ENCODE assay signal across 8 cellular contexts in the genomic region with DNA sequence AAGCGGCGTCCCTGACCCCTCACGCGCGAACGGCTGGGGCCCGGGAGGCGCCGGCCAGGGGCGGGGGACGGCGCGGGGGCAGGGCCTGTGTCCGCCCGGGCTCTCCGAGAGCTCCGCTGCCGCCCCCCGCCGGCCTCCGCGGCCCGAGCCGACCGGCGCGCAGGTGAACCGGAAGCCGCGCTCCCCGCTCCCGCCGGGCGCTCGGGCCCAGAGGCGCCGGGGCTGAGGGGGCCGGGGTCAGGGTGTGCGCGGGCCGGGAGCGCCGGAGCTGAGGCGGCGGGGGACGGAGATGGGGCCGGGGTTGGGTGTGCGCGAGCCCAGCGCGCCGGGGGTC. TPM values are rescaled to one million over a fixed set of nuclear protein-coding genes. Genes with fewer than 3 reads are reported as not detected.
A peak's percentile ranks its signal among the peaks of the same experiment; 100 is the strongest.
DNase-seq lines count a peak whose midpoint lies in the region; ATAC-seq, FAIRE-seq and TF ChIP-seq lines count a peak whose summit lies in the region.

No MANE protein-coding gene starts in this region.

- H3K27me3 Mint-ChIP-seq in mesothelial cell of epicardium (ENCODE audit: low read depth), result peaks cover 12% of the 10 kb centered on the region
- no peaks in the 10 kb centered on the region for H3K27me3 Mint-ChIP-seq in chondrocyte (ENCODE audit: low read depth)

- intact Hi-C loops in OCI-LY7 (cut with micrococcal nuclease; ENCODE audit: unreplicated experiment), result loop anchor here (2.0 to 5.0 kb wide), 2 partner anchors 25 to 43 kb away; no protein-coding TSS in a partner anchor

- H3K27ac Mint-ChIP-seq in mesothelial cell of epicardium (no peak overlapping the region), chondrocyte (ENCODE audit: unreplicated experiment) (no peak overlapping the region)

- no peaks in the 10 kb centered on the region for H3K9me3 Mint-ChIP-seq in mesothelial cell of epicardium
- no peaks in the 10 kb centered on the region for H3K9me3 Mint-ChIP-seq in chondrocyte (ENCODE audit: low read depth)

- H3K4me1 Mint-ChIP-seq in mesothelial cell of epicardium (peaks cover 25% of the 10 kb centered on the region), chondrocyte (ENCODE audit: low read depth) (peaks cover 29% of the 10 kb centered on the region)

- peaks cover 20% of the 10 kb centered on the region for H3K36me3 ChIP-seq in OCI-LY7 (ENCODE audit: insufficient read depth, low read length)

- H3K79me2 ChIP-seq in OCI-LY7 (ENCODE audit: insufficient read depth, low read depth, low read length), result peaks cover 35% of the 10 kb centered on the region

- H3K36me3 Mint-ChIP-seq in mesothelial cell of epicardium (no peaks in the 10 kb centered on the region), chondrocyte (ENCODE audit: low read depth) (no peaks in the 10 kb centered on the region)

- peaks cover 35% of the 10 kb centered on the region for H3K4me1 ChIP-seq in OCI-LY7 (ENCODE audit: insufficient read depth, low read length, poor library complexity, severe bottlenecking)

- H3K27ac ChIP-seq in OCI-LY7 (ENCODE audit: low read depth, low read length, poor library complexity, severe bottlenecking), result peak overlapping the region; percentile 91

- FAIRE-seq in urothelium cell line (lab: Jason Lieb, UNC), result no peak

- DNase-seq in AG09309 (ENCODE audit: low read depth) (no peak), OCI-LY7 (ENCODE audit: low spot score) (peak; percentile 75), ecto neural progenitor cell (ENCODE audit: low spot score) (peak; percentile 83), mesothelial cell of epicardium (ENCODE audit: low spot score in 2 of 2, unreplicated experiment in 2 of 2) (peak in 1 of 2 experiments; percentile 45), urothelium cell line (ENCODE audit: low spot score) (peak; percentile 63), chondrocyte (ENCODE audit: low spot score) (no peak)

- no peaks in the 10 kb centered on the region for H3K9me2 ChIP-seq in OCI-LY7 (ENCODE audit: insufficient read depth, low read length)

- POLR2A ChIA-PET in OCI-LY7 (lab: Charles Lee), result interaction anchor here (1.2 kb wide), 1 partner anchor 10 kb away, joined by 3 read pairs; no protein-coding TSS in a partner anchor

- H3K4me3 Mint-ChIP-seq in mesothelial cell of epicardium (peak overlapping the region; percentile 87), chondrocyte (ENCODE audit: unreplicated experiment) (no peak overlapping the region)

- peak overlapping the region; percentile 52; the same call in 1 of the 2 replicates for H2AFZ ChIP-seq in OCI-LY7 (ENCODE audit: low read length)

- H4K20me1 ChIP-seq in OCI-LY7 (ENCODE audit: insufficient read depth, low read length), result peaks cover 12% of the 10 kb centered on the region; the same call in 1 of the 2 replicates

- H3K4me3 ChIP-seq in AG09309 (ENCODE audit: control insufficient read depth, low read depth, low read length), result peak overlapping the region; percentile 58
- peak overlapping the region; percentile 93 for H3K4me3 ChIP-seq in OCI-LY7 (ENCODE audit: low read depth, low read length, poor library complexity, severe bottlenecking)

- CTCF ChIA-PET in OCI-LY7 (lab: Charles Lee; ENCODE audit: unreplicated experiment), result interaction anchor here (1.1 kb wide), 1 partner anchor 42 kb away, joined by 3 read pairs; no protein-coding TSS in a partner anchor

- no peak for TF ChIP-seq CTCF in AG09309 (IDR thresholded peaks at IDR 0.05; ENCODE audit: control insufficient read depth, insufficient read depth, low read depth, low read length, missing control alignments)
- no peak for TF ChIP-seq CTCF in OCI-LY7 (conservative IDR thresholded peaks at IDR 0.05; ENCODE audit: low read length)
- TF ChIP-seq CTCF in mesothelial cell of epicardium (IDR thresholded peaks at IDR 0.05; ENCODE audit: unreplicated experiment), result no peak
- TF ChIP-seq CTCF in chondrocyte (IDR thresholded peaks at IDR 0.05), result no peak

- H3K9me3 ChIP-seq in OCI-LY7 (ENCODE audit: low read length), result no peaks in the 10 kb centered on the region

- ATAC-seq in GM19455 (IDR thresholded peaks at IDR 0.05; ENCODE audit: unreplicated experiment) (peak; percentile 50), HG03439 (IDR thresholded peaks at IDR 0.05; ENCODE audit: unreplicated experiment) (no peak)

- peak overlapping the region; percentile 90 for H3K4me2 ChIP-seq in OCI-LY7 (ENCODE audit: low read length)

- BruUV-seq in OCI-LY7 (replicated peaks; lab: Mats Ljungman, UMichigan), result no TSS peak

RNA-seq across cellular contexts. Expression of gene HIP1R, which starts 0.4 kb away (rescaled TPM):
- 59.6 and 66.4 TPM in 2 replicates for total RNA-seq in OCI-LY7 (2014; rRNA removed; shearing (Covaris generic))
- total RNA-seq in OCI-LY7 (2022), result 56.5 and 70.2 TPM in 2 replicates
- total RNA-seq in mesothelial cell of epicardium, result 37.6 to 44.2 TPM (median 40.9 TPM) in 3 replicates
- total RNA-seq in chondrocyte, result 13.8 to 14.1 TPM (median 13.8 TPM) in 3 replicates

Comparison
In these comparisons a context has a peak if more than half of its experiments do, and no peak if none do; other contexts are left out.
1. DNase-seq: peak in OCI-LY7 (single experiment), ecto neural progenitor cell (single experiment) and urothelium cell line (single experiment); none in AG09309 (single experiment) and chondrocyte (single experiment).